25 cellular contexts compared by ENCODE assay signal in the genomic region with DNA sequence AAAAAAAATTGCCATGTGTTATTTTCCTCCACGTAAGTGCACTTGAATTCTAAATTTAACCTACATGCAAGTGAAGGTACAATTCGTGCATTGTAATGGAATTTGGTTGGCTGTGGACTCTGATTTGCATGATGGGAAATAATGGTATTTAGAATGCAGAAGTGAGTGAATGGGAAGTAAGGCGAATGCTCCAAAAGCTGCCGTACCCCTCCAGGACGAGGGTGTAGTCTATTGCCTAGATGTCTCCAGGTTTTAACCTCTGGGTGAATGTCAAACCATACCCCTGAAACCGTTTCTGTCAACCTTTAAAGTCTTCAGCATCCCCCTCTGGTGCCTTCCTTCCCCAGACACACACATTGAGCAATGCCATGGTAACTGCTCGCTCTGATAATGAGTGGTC. TPM values are rescaled to one million over a fixed set of nuclear protein-coding genes. Genes with fewer than 3 reads are reported as not detected.
DNase-seq lines count a peak whose midpoint lies in the region; ATAC-seq, FAIRE-seq and TF ChIP-seq lines count a peak whose summit lies in the region.
"Had no signal": no experiment of that assay in that cellular context is flagged by ENCODE, and none has a peak within 500 bp of the region (broad histone marks: within the 10 kb centered on the region; RNA-seq: fewer than 3 reads in every experiment).

No MANE protein-coding gene starts in this region.

- no peak for TF ChIP-seq EP300 in GM12878 (IDR thresholded peaks at IDR 0.05; ENCODE audit: borderline replicate concordance in 1 of 2, control insufficient read depth in 1 of 2, low read depth in 2 of 2, low read length in 2 of 2)

- H3K36me3 ChIP-seq in GM12878 (ENCODE audit: control insufficient read depth in 2 of 2, insufficient read depth in 2 of 2, low read length in 1 of 2) (no peaks in the 10 kb centered on the region), neural progenitor cell (no peaks in the 10 kb centered on the region)
- H3K36me3 ChIP-seq: BE2C; BLaER1 treated with 17β-estradiol and CSF1 and Interleukin-3, amounts not matched to agents 10 nM and 100 nM; HAP-1 had no signal

- 44% methylated on average over 7 of the region's 7 CpGs for WGBS in GM12878 (ENCODE audit: insufficient coverage, insufficient replicate concordance, low lambda C conversion rate, missing lambda C conversion rate)

- SMC1A ChIA-PET in GM12878 (lab: Charles Lee; ENCODE audit: uncharacterized antibody, unreplicated experiment), result interaction anchor here (8.9 kb wide), 1 partner anchor 171 kb away, joined by 208 read pairs; no protein-coding TSS in a partner anchor

- H3K9me3 Mint-ChIP-seq in T-cell (no peaks in the 10 kb centered on the region), neural progenitor cell (peaks cover 3% of the 10 kb centered on the region), type B pancreatic cell (no peaks in the 10 kb centered on the region)
- H3K9me3 Mint-ChIP-seq: CD14-positive monocyte; CD4-positive, alpha-beta T cell; CD8-positive, alpha-beta memory T cell; HFFc6 had no signal

- H3K36me3 Mint-ChIP-seq in T-cell (no peaks in the 10 kb centered on the region), neural progenitor cell (no peaks in the 10 kb centered on the region), type B pancreatic cell (no peaks in the 10 kb centered on the region)
- H3K36me3 Mint-ChIP-seq: CD14-positive monocyte; CD8-positive, alpha-beta memory T cell had no signal

- H3K4me1 Mint-ChIP-seq in T-cell (peaks cover 0 to 5% (median 4%) of the 10 kb centered on the region in 3 donors), neural progenitor cell (peaks cover 2% of the 10 kb centered on the region), type B pancreatic cell (ENCODE audit: unreplicated experiment) (peaks cover 3% of the 10 kb centered on the region)

- in situ Hi-C loops in GM12878 (cut with MboI), result no loop called here

- TF ChIP-seq RAD21 in GM12878 (IDR thresholded peaks at IDR 0.05; ENCODE audit: insufficient read depth, low read depth, low read length), result no peak

- no peak overlapping the region for H3K27ac Mint-ChIP-seq in T-cell
- no peak overlapping the region for H3K27ac Mint-ChIP-seq in neural progenitor cell
- no peak overlapping the region for H3K27ac Mint-ChIP-seq in type B pancreatic cell
- H3K27ac Mint-ChIP-seq: CD14-positive monocyte; CD4-positive, alpha-beta T cell; CD8-positive, alpha-beta memory T cell; HFFc6 had no signal

- H3K27ac ChIP-seq in GM12878 (ENCODE audit: control insufficient read depth, insufficient read depth) (no peak overlapping the region), neural progenitor cell (no peak overlapping the region)
- H3K27ac ChIP-seq: A549; BLaER1 treated with 17β-estradiol and CSF1 and Interleukin-3, amounts not matched to agents 10 nM and 100 nM had no signal

- TF ChIP-seq CTCF in GM12878 (IDR thresholded peaks at IDR 0.05 in 2 of 3, conservative IDR thresholded peaks at IDR 0.05 in 1 of 3; ENCODE audit: control insufficient read depth in 2 of 3, extremely low read depth in 1 of 3, insufficient read depth in 1 of 3, low read depth in 3 of 3, low read length in 3 of 3) (no peak), neural progenitor cell (IDR thresholded peaks at IDR 0.05) (no peak), type B pancreatic cell (conservative IDR thresholded peaks at IDR 0.05) (no peak)

- no peak overlapping the region for H3K4me3 ChIP-seq in GM12878
- no peak overlapping the region for H3K4me3 ChIP-seq in neural progenitor cell
- H3K4me3 ChIP-seq: A549; BLaER1 treated with 17β-estradiol and CSF1 and Interleukin-3, amounts not matched to agents 10 nM and 100 nM; HAP-1 had no signal

- no peak for ATAC-seq in activated CD4-positive, CD25-positive, alpha-beta regulatory T cell treated with anti-CD3 and anti-CD28 coated beads, Interleukin-2, amount 50 U/mL, for 24 hours
- no peak for ATAC-seq in GM12878
- no peak for ATAC-seq in T-cell (replicated peaks in 1 of 4)
- ATAC-seq: A549 had no signal

- H3K79me2 ChIP-seq in GM12878 (ENCODE audit: control insufficient read depth, insufficient read depth, low read length) (no peaks in the 10 kb centered on the region), neural progenitor cell (ENCODE audit: low read depth) (no peaks in the 10 kb centered on the region)

- H4K20me1 ChIP-seq in GM12878 (ENCODE audit: control insufficient read depth, insufficient read depth) (no peaks in the 10 kb centered on the region), neural progenitor cell (ENCODE audit: low read depth) (no peaks in the 10 kb centered on the region)
- H4K20me1 ChIP-seq: BLaER1 treated with 17β-estradiol and CSF1 and Interleukin-3, amounts not matched to agents 10 nM and 100 nM had no signal

- no peak overlapping the region for H3K4me3 Mint-ChIP-seq in T-cell
- no peak overlapping the region for H3K4me3 Mint-ChIP-seq in neural progenitor cell
- no peak overlapping the region for H3K4me3 Mint-ChIP-seq in type B pancreatic cell
- H3K4me3 Mint-ChIP-seq: CD14-positive monocyte; CD4-positive, alpha-beta T cell; CD8-positive, alpha-beta memory T cell; HFFc6 had no signal

- peak; percentile 3 for DNase-seq in activated CD4-positive, CD25-positive, alpha-beta regulatory T cell treated with anti-CD3 and anti-CD28 coated beads, Interleukin-2, amount 50 U/mL, for 72 hours
- DNase-seq in NCI-H526 treated with DMSO at 0.1 percent for 48 hours (lab: John Stamatoyannopoulos, UW) (peak; percentile 77), GM12878 (ENCODE audit: low read depth, low spot score) (no peak), T-cell (no peak), neural progenitor cell (ENCODE audit: low spot score) (no peak), type B pancreatic cell (ENCODE audit: extremely low spot score, unreplicated experiment) (no peak)
- DNase-seq: 8988T; ACHN; AML-193; BE2C; CD4-positive, alpha-beta T cell; CD8-positive, alpha-beta memory T cell; DMS 273 treated with DMSO at 0.1 percent for 48 hours; DMS79 treated with DMSO at 0.1 percent for 48 hours; GF-D8; GOT3; HFFc6 had no signal

- H3F3A ChIP-seq in neural progenitor cell (ENCODE audit: low read depth), result no peaks in the 10 kb centered on the region

- POLR2A ChIA-PET in GM12878 (lab: Charles Lee) (interaction anchor here (1.5 kb wide), 1 partner anchor 16 kb away, joined by 3 read pairs; no protein-coding TSS in a partner anchor), T-cell (lab: Charles Lee) (no interaction called here)

- RAD21 ChIA-PET in GM12878 (lab: Charles Lee; ENCODE audit: unreplicated experiment), result interaction anchor here (0.7 to 9.9 kb wide), 4 partner anchors 23 to 172 kb away, joined by 3 to 191 read pairs (median 15); a partner anchor contains a TSS

- H3K9ac ChIP-seq in GM12878 (ENCODE audit: control insufficient read depth, insufficient read depth, low read length) (no peak overlapping the region), neural progenitor cell (no peak overlapping the region)
- H3K9ac ChIP-seq: BLaER1 treated with 17β-estradiol and CSF1 and Interleukin-3, amounts not matched to agents 10 nM and 100 nM had no signal

- H2AFZ ChIP-seq in GM12878 (ENCODE audit: control insufficient read depth, low read depth, low read length), result no peak overlapping the region
- H2AFZ ChIP-seq in neural progenitor cell (replicated peaks), result no peak overlapping the region

- no peak for FAIRE-seq in GM12878 (lab: Jason Lieb, UNC)
- FAIRE-seq: A549, GM12892, H54 had no signal

- peaks cover 2% of the 10 kb centered on the region for H3K4me1 ChIP-seq in GM12878 (ENCODE audit: control insufficient read depth, insufficient read depth, low read length)
- H3K4me1 ChIP-seq in neural progenitor cell, result peaks cover 5% of the 10 kb centered on the region
- H3K4me1 ChIP-seq: BE2C; BLaER1 treated with 17β-estradiol and CSF1 and Interleukin-3, amounts not matched to agents 10 nM and 100 nM; HAP-1 had no signal

- intact Hi-C loops in GM12878 (cut with micrococcal nuclease; ENCODE audit: unreplicated experiment), result no loop called here

- CTCF ChIA-PET in GM12878 (lab: Yijun Ruan, JAX), result interaction anchor here (1.1 to 13.1 kb wide), 9 partner anchors 16 to 289 kb away, joined by 3 to 482 read pairs (median 64); no protein-coding TSS in a partner anchor
- CTCF ChIA-PET in T-cell (lab: Charles Lee), result interaction anchor here in 1 of 2 donors (8.4 kb wide), 1 partner anchor 172 kb away, joined by 237 read pairs; no protein-coding TSS in a partner anchor

- H3K4me2 ChIP-seq in GM12878 (ENCODE audit: control insufficient read depth, insufficient read depth) (no peak overlapping the region), neural progenitor cell (no peak overlapping the region)
- H3K4me2 ChIP-seq: A549; BLaER1 treated with 17β-estradiol and CSF1 and Interleukin-3, amounts not matched to agents 10 nM and 100 nM had no signal

- TF ChIP-seq POLR2A in GM12878 (IDR thresholded peaks at IDR 0.05; ENCODE audit: low read depth, low read length), result no peak

- H3K27me3 Mint-ChIP-seq in T-cell (peaks cover 28 to 31% of the 10 kb centered on the region in 2 donors), neural progenitor cell (ENCODE audit: insufficient read depth, low read depth) (peaks cover 7% of the 10 kb centered on the region), type B pancreatic cell (peaks cover 50% of the 10 kb centered on the region)

- H3K9me3 ChIP-seq in GM12878 (replicated peaks; ENCODE audit: control insufficient read depth, insufficient read depth, low read length) (no peaks in the 10 kb centered on the region; the same call in 1 of the 3 replicates), neural progenitor cell (ENCODE audit: low read depth) (no peaks in the 10 kb centered on the region)
- H3K9me3 ChIP-seq: A549; BE2C; BLaER1 treated with 17β-estradiol and CSF1 and Interleukin-3, amounts not matched to agents 10 nM and 100 nM; HAP-1 had no signal

- H3K27me3 ChIP-seq in GM12878 (replicated peaks in 1 of 2; ENCODE audit: control insufficient read depth in 2 of 2, insufficient read depth in 2 of 2, low read length in 1 of 2), result peaks cover 0 to 2% of the 10 kb centered on the region in 2 experiments; a peak in 2 of 4 replicates
- peaks cover 47% of the 10 kb centered on the region for H3K27me3 ChIP-seq in neural progenitor cell
- H3K27me3 ChIP-seq: BLaER1 treated with 17β-estradiol and CSF1 and Interleukin-3, amounts not matched to agents 10 nM and 100 nM had no signal

- BruUV-seq in GM12878 (replicated peaks; lab: Mats Ljungman, UMichigan), result no TSS peak

RNA-seq across cellular contexts. Expression of a gene that starts 44.5 kb away (rescaled TPM):
- 19.4 and 22.6 TPM in 2 replicates for total RNA-seq in GM12878 (2013; cell fraction: nucleolus; rRNA removed)
- 22.9 and 24.1 TPM in 2 replicates for total RNA-seq in GM12878 (2014; rRNA removed)
- 23.5 and 24.4 TPM in 2 replicates for total RNA-seq in GM12878 (2014; rRNA removed; fragmentation: Illumina TruSeq; extraction: Trizol)
- 29.0 and 29.2 TPM in 2 replicates for total RNA-seq in GM12878 (2021)
- polyA plus RNA-seq in GM12878 (2011; ENCODE audit: low read depth), result 5.8 TPM
- polyA plus RNA-seq in GM12878 (2011; rRNA removed), result 39.9 and 47.7 TPM in 2 replicates
- polyA plus RNA-seq in GM12878 (2011; cell fraction: cytosol; rRNA removed), result 44.7 and 45.5 TPM in 2 replicates
- 28.1 and 33.0 TPM in 2 replicates for polyA plus RNA-seq in GM12878 (2011; cell fraction: nucleus; rRNA removed)
- 7.0 and 11.0 TPM in 2 replicates for polyA plus RNA-seq in GM12878 (2012)
- polyA plus RNA-seq in GM12878 (2014; fragmentation: Illumina TruSeq; extraction: Trizol), result 31.8 and 38.1 TPM in 2 replicates
- 1 to 10 TPM; 7.6 to 8.3 TPM for polyA plus RNA-seq in GM12878 (2014; fragmentation: Nextera tagmentation; extraction: Ambion mirVana)
- polyA plus RNA-seq in GM12878 (2014; rRNA removed), result 20.5 and 24.1 TPM in 2 replicates
- 10 to 100 TPM; 19.7 to 20.3 TPM for polyA plus RNA-seq in GM12878 (2016; fragmentation: Nextera tagmentation; extraction: Ambion mirVana)
- polyA minus RNA-seq in GM12878 (2011; rRNA and poly(A)+ RNA removed), result 57.5 and 68.2 TPM in 2 replicates
- 15.7 and 17.1 TPM in 2 replicates for polyA minus RNA-seq in GM12878 (2011; cell fraction: cytosol; rRNA and poly(A)+ RNA removed)
- polyA minus RNA-seq in GM12878 (2011; cell fraction: nucleus; rRNA and poly(A)+ RNA removed), result 14.0 and 17.7 TPM in 2 replicates
- 10 to 100 TPM; 33.0 to 60.0 (median 50.5) TPM for total RNA-seq in T-cell
- total RNA-seq in neural progenitor cell (ENCODE audit: low replicate concordance), result 0.15 TPM in 1 of 2 replicates, not detected in the other
- total RNA-seq in type B pancreatic cell (ENCODE audit: low replicate concordance), result 7.3 and 10.3 TPM in 2 replicates
- total RNA-seq: G401, HFFc6 had no signal

Comparison
In these comparisons a context has a peak if more than half of its experiments do, and no peak if none do; other contexts are left out.
1. DNase-seq: peak in activated CD4-positive, CD25-positive, alpha-beta regulatory T cell treated with anti-CD3 and anti-CD28 coated beads, Interleukin-2, amount 50 U/mL, for 72 hours (single experiment) and NCI-H526 treated with DMSO at 0.1 percent for 48 hours (single experiment); none in GM12878 (single experiment), T-cell (0 of 34), neural progenitor cell (single experiment) and type B pancreatic cell (single experiment).